ENCODE assay signal across 8 cellular contexts in the genomic region with DNA sequence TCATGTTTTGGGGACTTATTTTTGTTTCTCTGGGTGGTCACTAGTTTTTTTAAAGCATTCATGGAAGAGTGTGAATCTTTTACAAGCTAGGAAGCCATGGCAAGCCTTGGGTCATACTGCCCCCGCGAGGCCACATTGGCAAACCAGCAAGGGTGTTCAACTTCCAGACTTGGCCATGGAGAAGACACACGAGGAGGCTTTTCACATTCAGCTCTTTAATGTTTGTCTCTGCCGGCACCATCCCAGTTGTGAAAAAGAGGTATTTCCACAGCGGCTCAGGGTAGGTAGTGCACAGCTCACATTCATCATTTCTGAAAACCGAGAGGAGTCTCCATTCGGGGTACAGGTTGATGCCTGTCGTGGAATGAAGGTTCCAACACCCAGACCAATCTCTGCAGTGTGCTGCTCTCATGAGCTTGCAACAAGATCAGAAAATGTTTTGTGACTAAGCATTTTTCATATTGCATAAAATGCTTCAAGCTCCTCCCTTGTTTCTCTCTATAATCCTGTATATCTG. TPM values are rescaled to one million over a fixed set of nuclear protein-coding genes. Genes with fewer than 3 reads are reported as not detected.
A peak's percentile ranks its signal among the peaks of the same experiment; 100 is the strongest.
DNase-seq lines count a peak whose midpoint lies in the region; ATAC-seq and TF ChIP-seq lines count a peak whose summit lies in the region.

No MANE protein-coding gene starts in this region.

- H3K4me3 Mint-ChIP-seq in chondrocyte (ENCODE audit: unreplicated experiment), result no peak overlapping the region

- DNase-seq in DMS114 treated with DMSO at 0.1 percent for 48 hours (lab: John Stamatoyannopoulos, UW; ENCODE audit: unreplicated experiment) (peak; percentile 45), LoVo (ENCODE audit: low spot score) (peak; percentile 49), chondrocyte (ENCODE audit: low spot score) (no peak), right lobe of liver (peak; percentile 67 to 71 (median 70)), NCI-H446 treated with DMSO at 0.1 percent for 48 hours (lab: John Stamatoyannopoulos, UW) (no peak), middle frontal gyrus (ENCODE audit: extremely low spot score, low spot score) (no peak)
- DNase-seq in activated CD4-positive, alpha-beta T cell treated with anti-CD3 and anti-CD28 coated beads for 24 hours (ENCODE audit: low read depth in 2 of 2), result peak; percentile 50 to 61
- DNase-seq in stimulated activated CD8-positive, alpha-beta memory T cell treated with anti-CD3 and anti-CD28 coated beads, Interleukin-15, amount 100 ng/mL, for 48 hours (ENCODE audit: low read depth in 2 of 2), result peak; percentile 34 to 39

- peaks cover 8% of the 10 kb centered on the region for H3K4me1 Mint-ChIP-seq in chondrocyte (ENCODE audit: low read depth)

- ATAC-seq in right lobe of liver, result peak; percentile 70 to 79 (median 72)

- H3K36me3 ChIP-seq in right lobe of liver, result no peaks in the 10 kb centered on the region

- intact Hi-C loops in right lobe of liver (cut with DNase I), result no loop called here

- H3K36me3 Mint-ChIP-seq in chondrocyte (ENCODE audit: low read depth), result no peaks in the 10 kb centered on the region

- H3K9me3 Mint-ChIP-seq in chondrocyte (ENCODE audit: low read depth), result no peaks in the 10 kb centered on the region

- WGBS in right lobe of liver (ENCODE audit: insufficient coverage, low coverage, low lambda C conversion rate, missing lambda C conversion rate), result 15% methylated on average over 6 of the region's 8 CpGs

- TF ChIP-seq POLR2A in right lobe of liver (IDR thresholded peaks at IDR 0.05), result no peak

- H3K27me3 ChIP-seq in right lobe of liver, result no peaks in the 10 kb centered on the region

- no peak overlapping the region for H3K27ac Mint-ChIP-seq in chondrocyte (ENCODE audit: unreplicated experiment)

- no peaks in the 10 kb centered on the region for H3K9me3 ChIP-seq in right lobe of liver

- peaks cover 0 to 10% (median 3%) of the 10 kb centered on the region in 4 donors for H3K4me1 ChIP-seq in right lobe of liver

- peaks cover 40% of the 10 kb centered on the region for H3K27me3 Mint-ChIP-seq in chondrocyte (ENCODE audit: low read depth)

- TF ChIP-seq CTCF in chondrocyte (IDR thresholded peaks at IDR 0.05) (peak; percentile 79), right lobe of liver (IDR thresholded peaks at IDR 0.05) (peak; percentile 46 to 76 (median 63))

- no peak overlapping the region for H3K27ac ChIP-seq in right lobe of liver

- H3K4me3 ChIP-seq in right lobe of liver, result no peak overlapping the region

RNA-seq across cellular contexts. Expression of a gene that starts 7.7 kb away (rescaled TPM):
- total RNA-seq in chondrocyte, result not detected in 3 replicates
- 1 to 10 TPM in 2 of 6 experiments, under 1 TPM in 4; 0.22 to 2.0 (median 0.43) TPM for total RNA-seq in right lobe of liver

RNA-seq across cellular contexts. Expression of a gene that starts 24.6 kb away (rescaled TPM):
- total RNA-seq in chondrocyte, result not detected in 3 replicates
- total RNA-seq in right lobe of liver, result 1 to 10 TPM in 3 of 6 experiments, under 1 TPM in 3; 0.66 to 1.5 (median 0.92) TPM

RNA-seq across cellular contexts. Expression of a gene that starts 28.6 kb away (rescaled TPM):
- total RNA-seq in chondrocyte (not detected in 3 replicates), right lobe of liver (1 to 10 TPM in 3 of 6 experiments, under 1 TPM in 3; 0.30 to 2.8 (median 1.3) TPM)

Comparison
In these comparisons a context has a peak if more than half of its experiments do, and no peak if none do; other contexts are left out.
1. DNase-seq: peak in DMS114 treated with DMSO at 0.1 percent for 48 hours (single experiment), LoVo (single experiment), activated CD4-positive, alpha-beta T cell treated with anti-CD3 and anti-CD28 coated beads for 24 hours (2 of 2), right lobe of liver (3 of 3) and stimulated activated CD8-positive, alpha-beta memory T cell treated with anti-CD3 and anti-CD28 coated beads, Interleukin-15, amount 100 ng/mL, for 48 hours (2 of 2); none in chondrocyte (single experiment), NCI-H446 treated with DMSO at 0.1 percent for 48 hours (single experiment) and middle frontal gyrus (single experiment).